ENCODE assay signal across 8 cellular contexts in the genomic region with DNA sequence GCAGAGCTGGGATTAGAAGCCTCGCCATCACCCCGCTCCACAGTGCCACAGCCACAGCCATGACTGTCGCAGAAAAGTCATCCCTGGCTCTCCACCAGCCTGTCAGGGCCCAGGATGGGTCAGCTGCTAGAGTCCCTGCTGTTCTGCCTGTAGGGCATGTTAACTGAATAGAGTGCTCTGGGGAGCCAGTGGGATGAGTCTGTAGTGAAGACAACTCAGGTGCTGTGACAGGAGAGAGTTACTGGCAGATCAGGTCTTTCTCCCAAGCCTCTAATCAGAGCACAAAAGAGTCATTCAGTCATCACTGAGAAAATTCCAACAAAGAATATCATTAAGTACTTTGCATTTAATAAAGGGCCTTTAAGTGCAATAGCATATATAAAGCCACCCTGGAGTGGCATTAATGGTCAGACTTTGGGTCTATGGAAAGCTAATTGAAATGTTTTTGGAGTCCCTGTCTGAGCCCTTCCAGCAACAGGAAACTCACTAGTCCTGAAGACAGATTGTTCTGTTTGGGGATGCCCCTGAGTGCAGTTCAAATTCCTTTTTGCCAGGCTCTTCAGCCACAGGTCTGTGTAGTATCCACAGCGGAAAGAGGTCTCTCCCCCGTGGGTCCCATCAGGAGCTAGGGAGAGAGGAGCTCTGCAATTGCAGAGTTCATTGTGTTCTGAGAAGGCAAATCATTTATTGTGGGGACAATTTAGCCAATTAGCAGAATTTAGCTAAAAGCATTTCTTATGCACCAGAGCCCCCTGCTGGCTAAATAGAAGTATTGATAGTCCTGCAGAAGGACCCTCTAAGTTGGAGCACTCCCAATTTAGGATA.
DNase-seq lines count a peak whose midpoint lies in the region; ATAC-seq and TF ChIP-seq lines count a peak whose summit lies in the region.

No MANE protein-coding gene starts in this region.

- peak; percentile 42 to 50 for DNase-seq in AML-193 (lab: John Stamatoyannopoulos, UW)
- peak; percentile 11 for DNase-seq in NCI-H2029 (lab: John Stamatoyannopoulos, UW)
- DNase-seq in fibroblast of peridontal ligament (ENCODE audit: extremely low read depth) = peak; percentile 71
- DNase-seq in non-pigmented ciliary epithelial cell (ENCODE audit: low read depth) = peak; percentile 8

- peak; percentile 70 for TF ChIP-seq CTCF in GM12874 (IDR thresholded peaks at IDR 0.05; ENCODE audit: insufficient read depth, low read depth, low read length)
- peak; percentile 69 for TF ChIP-seq CTCF in WI38 (IDR thresholded peaks at IDR 0.05; ENCODE audit: low read depth, low read length)

- ATAC-seq in HG03442 (IDR thresholded peaks at IDR 0.05; ENCODE audit: unreplicated experiment) (no peak), HG02885 (IDR thresholded peaks at IDR 0.05; ENCODE audit: poor library complexity, unreplicated experiment) (no peak)

- H3K4me3 ChIP-seq in WI38 (ENCODE audit: low read depth, low read length) = no peak overlapping the region

Comparison
In these comparisons a context has a peak if more than half of its experiments do, and no peak if none do; other contexts are left out.
1. DNase-seq: peak in every context shown above with its lines; median percentile 71 in fibroblast of peridontal ligament; 46 in AML-193; 11 in NCI-H2029; 8 in non-pigmented ciliary epithelial cell.